ENCODE assay signal across 10 cellular contexts in genomic region chr7:143002856-143003255, GRCh38. TPM values are rescaled to one million over a fixed set of nuclear protein-coding genes. Genes with fewer than 3 reads are reported as not detected.
DNase-seq lines count a peak whose midpoint lies in the region; ATAC-seq, FAIRE-seq and TF ChIP-seq lines count a peak whose summit lies in the region.
"Had no signal": no experiment of that assay in that cellular context is flagged by ENCODE, and none has a peak within 500 bp of the region (broad histone marks: within the 10 kb centered on the region; RNA-seq: fewer than 3 reads in every experiment).

No MANE protein-coding gene starts in this region.

- no peak for TF ChIP-seq RAD21 in SK-N-SH (IDR thresholded peaks at IDR 0.05; ENCODE audit: low read length)

- DNase-seq in SK-N-SH (no peak), T-helper 17 cell (no peak), keratinocyte (ENCODE audit: low read depth, low spot score) (no peak), NCI-H146 (lab: John Stamatoyannopoulos, UW) (no peak), ovary (no peak)
- DNase-seq: NCI-H1048 had no signal

- peak overlapping the region; percentile 82 for H3K4me3 Mint-ChIP-seq in T-helper 17 cell
- H3K4me3 Mint-ChIP-seq in stimulated activated memory B cell treated with anti-CD40 and anti-IgM and Interleukin-4, amounts not matched to agents 10 μg/mL and 1 μg/mL and 100 μg/mL, for 72 hours: peak overlapping the region; percentile 81

- peak overlapping the region; percentile 4 for H3K27ac Mint-ChIP-seq in T-helper 17 cell
- H3K27ac Mint-ChIP-seq in stimulated activated memory B cell treated with anti-CD40 and anti-IgM and Interleukin-4, amounts not matched to agents 10 μg/mL and 1 μg/mL and 100 μg/mL, for 72 hours: peak overlapping the region; percentile 59

- no peak for TF ChIP-seq CTCF in SK-N-SH (IDR thresholded peaks at IDR 0.05)
- TF ChIP-seq CTCF in keratinocyte (optimal IDR thresholded peaks at IDR 0.05 in 1 of 3, IDR thresholded peaks at IDR 0.05 in 1 of 3, conservative IDR thresholded peaks at IDR 0.05 in 1 of 3; ENCODE audit: extremely low read depth in 1 of 3, insufficient read depth in 2 of 3, low read length in 3 of 3): no peak
- no peak for TF ChIP-seq CTCF in ovary (IDR thresholded peaks at IDR 0.05)

- H3K36me3 Mint-ChIP-seq in T-helper 17 cell (ENCODE audit: low read depth): peaks cover under 1% of the 10 kb centered on the region
- no peaks in the 10 kb centered on the region for H3K36me3 Mint-ChIP-seq in stimulated activated memory B cell treated with anti-CD40 and anti-IgM and Interleukin-4, amounts not matched to agents 10 μg/mL and 1 μg/mL and 100 μg/mL, for 72 hours

- H3K9me2 ChIP-seq in SK-N-SH: no peaks in the 10 kb centered on the region

- intact Hi-C loops in ovary (cut with DNase I): loop anchor here in 3 of 4 donors (5.0 to 10.0 kb wide), 4 partner anchors 148 to 212 kb away; partner anchors contain the start of gene EPHB6 (in 1 of the 3)

- H3K4me1 ChIP-seq in SK-N-SH (ENCODE audit: control insufficient read depth in 1 of 2, insufficient read depth in 2 of 2, low read depth in 1 of 2, low read length in 1 of 2): no peaks in the 10 kb centered on the region
- H3K4me1 ChIP-seq in keratinocyte (ENCODE audit: control insufficient read depth, extremely low read depth, insufficient read depth, low read length): no peaks in the 10 kb centered on the region
- H3K4me1 ChIP-seq in ovary (ENCODE audit: insufficient read depth): no peaks in the 10 kb centered on the region

- H3K27ac ChIP-seq in SK-N-SH (ENCODE audit: low read depth in 2 of 2, low read length in 1 of 2) (no peak overlapping the region), keratinocyte (ENCODE audit: control insufficient read depth, insufficient read depth, low read length) (no peak overlapping the region), ovary (no peak overlapping the region)

- peak overlapping the region; percentile 55 for H3K4me2 ChIP-seq in SK-N-SH
- H3K4me2 ChIP-seq in keratinocyte (ENCODE audit: control insufficient read depth, extremely low read depth, insufficient read depth, low read depth, low read length): peak overlapping the region; percentile 74

- no peaks in the 10 kb centered on the region for H3K79me2 ChIP-seq in SK-N-SH (ENCODE audit: insufficient read depth)
- H3K79me2 ChIP-seq in keratinocyte (ENCODE audit: control insufficient read depth, insufficient read depth, low read length): no peaks in the 10 kb centered on the region

- WGBS in SK-N-SH (ENCODE audit: low lambda C conversion rate): 60% methylated on average over 6 of the region's 6 CpGs
- 86 to 91% (median 87%) methylated on average over 6 of the region's 6 CpGs for WGBS in ovary, 3 donors

- peaks cover 8% of the 10 kb centered on the region for H3K4me1 Mint-ChIP-seq in T-helper 17 cell
- H3K4me1 Mint-ChIP-seq in stimulated activated memory B cell treated with anti-CD40 and anti-IgM and Interleukin-4, amounts not matched to agents 10 μg/mL and 1 μg/mL and 100 μg/mL, for 72 hours: peaks cover 11% of the 10 kb centered on the region

- no peak for TF ChIP-seq POLR2A in ovary (IDR thresholded peaks at IDR 0.05)

- peaks cover 8% of the 10 kb centered on the region for H3K27me3 Mint-ChIP-seq in T-helper 17 cell
- no peaks in the 10 kb centered on the region for H3K27me3 Mint-ChIP-seq in stimulated activated memory B cell treated with anti-CD40 and anti-IgM and Interleukin-4, amounts not matched to agents 10 μg/mL and 1 μg/mL and 100 μg/mL, for 72 hours

- no peak for TF ChIP-seq EP300 in SK-N-SH (IDR thresholded peaks at IDR 0.05; ENCODE audit: borderline replicate concordance in 1 of 2, low read depth in 1 of 2, low read length in 1 of 2)
- no peak for TF ChIP-seq EP300 in ovary (IDR thresholded peaks at IDR 0.05)

- H4K20me1 ChIP-seq in SK-N-SH (ENCODE audit: insufficient read depth) (no peaks in the 10 kb centered on the region), keratinocyte (ENCODE audit: control insufficient read depth, extremely low read depth, insufficient read depth, low read length) (no peaks in the 10 kb centered on the region)

- ATAC-seq in SK-N-SH treated with all-trans-retinoic acid at 6 μM for 48 hours (no peak), T-helper 17 cell (no peak), HG02840 (IDR thresholded peaks at IDR 0.05; ENCODE audit: low FRiP score, unreplicated experiment) (no peak)
- no peak for ATAC-seq in stimulated activated memory B cell treated with anti-CD40 and anti-IgM and Interleukin-4, amounts not matched to agents 10 μg/mL and 1 μg/mL and 100 μg/mL, for 72 hours

- H3K9me1 ChIP-seq in keratinocyte (ENCODE audit: control insufficient read depth, extremely low read depth, insufficient read depth, low read length): no peaks in the 10 kb centered on the region

- H2AFZ ChIP-seq in SK-N-SH (ENCODE audit: low read depth): peak overlapping the region; percentile 64; the same call in 1 of the 2 replicates
- H2AFZ ChIP-seq in keratinocyte (ENCODE audit: control insufficient read depth, low read length): peak overlapping the region; percentile 71

- no peaks in the 10 kb centered on the region for H3K9me3 Mint-ChIP-seq in stimulated activated memory B cell treated with anti-CD40 and anti-IgM and Interleukin-4, amounts not matched to agents 10 μg/mL and 1 μg/mL and 100 μg/mL, for 72 hours

- POLR2A ChIA-PET in SK-N-SH (lab: Yijun Ruan, JAX): interaction anchor here (0.6 kb wide), 1 partner anchor 17 kb away, joined by 3 read pairs; no protein-coding TSS in a partner anchor

- no peak for FAIRE-seq in keratinocyte (lab: Jason Lieb, UNC)

- dilution Hi-C loops in keratinocyte (cut with MboI; ENCODE audit: extremely low pct_ligation_motif_present, low sequenced_read_pairs): no loop called here

- H3K36me3 ChIP-seq in SK-N-SH (replicated peaks in 1 of 2; ENCODE audit: control insufficient read depth in 1 of 2, insufficient read depth in 2 of 2, low read length in 1 of 2): no peaks in the 10 kb centered on the region
- H3K36me3 ChIP-seq in keratinocyte (ENCODE audit: control insufficient read depth in 2 of 2, extremely low read depth in 1 of 2, insufficient read depth in 2 of 2, low read length in 2 of 2): no peaks in the 10 kb centered on the region
- no peaks in the 10 kb centered on the region for H3K36me3 ChIP-seq in ovary

- CTCF ChIA-PET in SK-N-SH (lab: Yijun Ruan, JAX): interaction anchor here (0.6 to 23.7 kb wide), 38 partner anchors 11 to 525 kb away, joined by 3 to 450 read pairs (median 6); partner anchors contain the start of genes EPHB6, TAS2R39, TAS2R40 and TRPV5

- H3F3A ChIP-seq in SK-N-SH (replicated peaks; ENCODE audit: insufficient read depth): no peaks in the 10 kb centered on the region

- H3K9me3 ChIP-seq in SK-N-SH: no peaks in the 10 kb centered on the region
- no peaks in the 10 kb centered on the region for H3K9me3 ChIP-seq in T-helper 17 cell (ENCODE audit: control insufficient read depth, low read length, poor library complexity, severe bottlenecking)
- H3K9me3 ChIP-seq in keratinocyte (ENCODE audit: control insufficient read depth, low read depth, low read length): no peaks in the 10 kb centered on the region
- no peaks in the 10 kb centered on the region for H3K9me3 ChIP-seq in ovary

- H3K9ac ChIP-seq in SK-N-SH (no peak overlapping the region), keratinocyte (ENCODE audit: control insufficient read depth, extremely low read depth, insufficient read depth, low read length) (no peak overlapping the region)

- H3K27me3 ChIP-seq in SK-N-SH (ENCODE audit: insufficient read depth) (no peaks in the 10 kb centered on the region; the same call in 1 of the 2 replicates), keratinocyte (ENCODE audit: control insufficient read depth, extremely low read depth, insufficient read depth, low read length) (no peaks in the 10 kb centered on the region), ovary (no peaks in the 10 kb centered on the region)

- H3K4me3 ChIP-seq in SK-N-SH (ENCODE audit: low read depth in 2 of 2, low read length in 1 of 2): peak overlapping the region in 1 of 2 experiments; percentile 38; a peak in 1 of 4 replicates
- peak overlapping the region in 1 of 3 experiments; percentile 6 for H3K4me3 ChIP-seq in keratinocyte (ENCODE audit: control insufficient read depth in 2 of 3, extremely low read depth in 1 of 3, insufficient read depth in 2 of 3, low read depth in 1 of 3, low read length in 3 of 3)
- H3K4me3 ChIP-seq in ovary: no peak overlapping the region

RNA-seq across cellular contexts. Expression of gene OR9A2, which starts 24.1 kb away (rescaled TPM):
- polyA plus RNA-seq in SK-N-SH (2012; rRNA removed) (not detected in 2 replicates), keratinocyte (not detected in 3 replicates), ovary (not detected)
- polyA plus RNA-seq in SK-N-SH (2012; cell fraction: cytosol; rRNA removed): not detected in 2 replicates
- not detected in 2 replicates for polyA plus RNA-seq in SK-N-SH (2012; cell fraction: nucleus; rRNA removed)
- total RNA-seq in T-helper 17 cell (not detected), ovary (under 1 TPM in 2 of 7 donors, not detected in 5; 0.22 TPM)
- polyA plus RNA-seq in keratinocyte (2011; ENCODE audit: low read depth): not detected
- polyA plus RNA-seq in keratinocyte (2011; cell fraction: cytosol; rRNA removed): not detected in 2 replicates
- polyA plus RNA-seq in keratinocyte (2011; cell fraction: nucleus; rRNA removed): not detected in 2 replicates
- not detected in 2 replicates for polyA plus RNA-seq in keratinocyte (2012; ENCODE audit: low replicate concordance)
- polyA minus RNA-seq in keratinocyte: not detected in 3 replicates
- not detected for polyA minus RNA-seq in keratinocyte (2011; cell fraction: cytosol; rRNA and poly(A)+ RNA removed)
- not detected in 2 replicates for polyA minus RNA-seq in keratinocyte (2011; cell fraction: nucleus; rRNA and poly(A)+ RNA removed)
- total RNA-seq: osteocyte had no signal

RNA-seq across cellular contexts. Expression of gene KEL, which starts 40.7 kb away (rescaled TPM):
- polyA plus RNA-seq in SK-N-SH (2012; rRNA removed) (0.05 and 0.18 TPM in 2 replicates), keratinocyte (0.09 TPM in 1 of 3 replicates, not detected in the others), ovary (under 1 TPM; 0.11 to 0.13 TPM)
- 0.03 and 0.04 TPM in 2 replicates for polyA plus RNA-seq in SK-N-SH (2012; cell fraction: cytosol; rRNA removed)
- 0.80 and 0.83 TPM in 2 replicates for polyA plus RNA-seq in SK-N-SH (2012; cell fraction: nucleus; rRNA removed)
- total RNA-seq in T-helper 17 cell (1 to 10 TPM in 1 of 2 donors, under 1 TPM in 1; 0.52 to 3.3 TPM), ovary (1 to 10 TPM in 2 of 7 donors, under 1 TPM in 4, not detected in 1; 0.20 to 2.5 (median 0.78) TPM)
- polyA plus RNA-seq in keratinocyte (2011; ENCODE audit: low read depth): not detected
- polyA plus RNA-seq in keratinocyte (2011; cell fraction: cytosol; rRNA removed): not detected in 2 replicates
- 0.04 and 0.16 TPM in 2 replicates for polyA plus RNA-seq in keratinocyte (2011; cell fraction: nucleus; rRNA removed)
- not detected in 2 replicates for polyA plus RNA-seq in keratinocyte (2012; ENCODE audit: low replicate concordance)
- polyA minus RNA-seq in keratinocyte: 0.10 TPM in 1 of 3 replicates, not detected in the others
- polyA minus RNA-seq in keratinocyte (2011; cell fraction: cytosol; rRNA and poly(A)+ RNA removed): not detected
- polyA minus RNA-seq in keratinocyte (2011; cell fraction: nucleus; rRNA and poly(A)+ RNA removed): not detected in 2 replicates

RNA-seq across cellular contexts. Expression of gene OR6V1, which starts 49.3 kb away (rescaled TPM):
- polyA plus RNA-seq in SK-N-SH (2012; rRNA removed) (not detected in 2 replicates), keratinocyte (not detected in 3 replicates), ovary (not detected)
- not detected in 2 replicates for polyA plus RNA-seq in SK-N-SH (2012; cell fraction: cytosol; rRNA removed)
- not detected in 2 replicates for polyA plus RNA-seq in SK-N-SH (2012; cell fraction: nucleus; rRNA removed)
- total RNA-seq in T-helper 17 cell (not detected), ovary (not detected)
- polyA plus RNA-seq in keratinocyte (2011; ENCODE audit: low read depth): not detected
- not detected in 2 replicates for polyA plus RNA-seq in keratinocyte (2011; cell fraction: cytosol; rRNA removed)
- polyA plus RNA-seq in keratinocyte (2011; cell fraction: nucleus; rRNA removed): not detected in 2 replicates
- polyA plus RNA-seq in keratinocyte (2012; ENCODE audit: low replicate concordance): not detected in 2 replicates
- polyA minus RNA-seq in keratinocyte: not detected in 3 replicates
- polyA minus RNA-seq in keratinocyte (2011; cell fraction: cytosol; rRNA and poly(A)+ RNA removed): not detected
- polyA minus RNA-seq in keratinocyte (2011; cell fraction: nucleus; rRNA and poly(A)+ RNA removed): not detected in 2 replicates
- total RNA-seq: osteocyte had no signal
